ENCODE assay signal across 11 cellular contexts in the genomic region with DNA sequence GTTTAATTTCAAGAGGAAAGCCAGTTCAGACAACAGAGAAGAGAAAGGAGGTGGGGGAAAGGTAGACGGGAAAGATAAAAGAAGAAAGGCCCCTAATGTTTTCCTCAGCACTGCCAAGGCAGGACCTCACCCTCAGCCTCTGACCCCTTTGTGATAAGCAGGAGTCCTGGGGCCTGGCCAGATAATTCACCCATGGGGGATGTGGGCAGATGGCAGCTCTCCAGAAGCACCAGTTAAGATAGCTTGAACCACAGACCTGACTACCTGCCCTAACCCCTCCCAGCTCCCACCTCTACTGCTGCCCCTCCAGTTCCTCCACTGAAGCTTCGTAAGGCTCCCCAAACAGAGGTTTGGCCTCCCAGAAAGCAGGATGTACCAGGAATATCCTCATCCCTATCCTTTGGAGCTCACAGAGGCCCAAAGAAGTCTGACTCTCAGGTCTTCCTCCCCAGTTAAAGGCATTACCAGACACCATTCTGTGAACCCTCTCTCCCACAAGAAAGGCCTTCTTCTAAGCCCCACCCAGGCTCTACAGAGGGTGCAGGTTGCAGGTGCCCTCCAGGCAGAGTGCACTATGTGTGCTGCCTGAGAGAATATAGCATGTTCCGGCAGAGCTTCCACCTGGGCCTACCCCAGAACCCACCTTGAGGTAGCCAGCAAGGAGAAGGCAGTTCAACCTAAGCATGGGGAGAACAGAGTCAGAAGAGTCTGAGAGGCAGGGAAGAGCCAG. TPM values are rescaled to one million over a fixed set of nuclear protein-coding genes. Genes with fewer than 3 reads are reported as not detected.
DNase-seq lines count a peak whose midpoint lies in the region; ATAC-seq, FAIRE-seq and TF ChIP-seq lines count a peak whose summit lies in the region.
"Had no signal": no experiment of that assay in that cellular context is flagged by ENCODE, and none has a peak within 500 bp of the region (broad histone marks: within the 10 kb centered on the region; RNA-seq: fewer than 3 reads in every experiment).

No MANE protein-coding gene starts in this region.

- POLR2A ChIA-PET in PC-3 (lab: Charles Lee; ENCODE audit: unreplicated experiment): interaction anchor here (0.6 to 1.4 kb wide), 2 partner anchors 15 kb away, joined by 3 to 10 read pairs; a partner anchor contains a TSS

- H3K36me3 ChIP-seq in PC-3 (ENCODE audit: low read depth, low read length) (peaks cover 23% of the 10 kb centered on the region), gastrocnemius medialis (peaks cover 0 to 21% of the 10 kb centered on the region in 2 donors), small intestine (ENCODE audit: control insufficient read depth in 2 of 2, insufficient read depth in 2 of 2, low read length in 2 of 2) (peaks cover 5 to 10% of the 10 kb centered on the region in 2 donors)

- peaks cover 31% of the 10 kb centered on the region for H3K36me3 Mint-ChIP-seq in T-helper 1 cell treated with Interleukin-12 subunit alpha and Interleukin-12 subunit beta and Interleukin-4 antibody, amounts not matched to agents 30 μg/mL and 1 μg/mL, for 36 hours (ENCODE audit: low read depth)
- peaks cover 4% of the 10 kb centered on the region for H3K36me3 Mint-ChIP-seq in glutamatergic neuron (ENCODE audit: unreplicated experiment)

- H3K4me1 Mint-ChIP-seq in T-helper 1 cell treated with Interleukin-12 subunit alpha and Interleukin-12 subunit beta and Interleukin-4 antibody, amounts not matched to agents 30 μg/mL and 1 μg/mL, for 36 hours (ENCODE audit: low read depth): peaks cover 27% of the 10 kb centered on the region
- H3K4me1 Mint-ChIP-seq in glutamatergic neuron (ENCODE audit: low read depth, unreplicated experiment): no peaks in the 10 kb centered on the region

- H3K9ac ChIP-seq in PC-3 (ENCODE audit: low read length): no peak overlapping the region

- no peaks in the 10 kb centered on the region for H3K27me3 ChIP-seq in PC-3 (ENCODE audit: low read length)
- H3K27me3 ChIP-seq in dorsolateral prefrontal cortex: no peaks in the 10 kb centered on the region
- H3K27me3 ChIP-seq in gastrocnemius medialis: no peaks in the 10 kb centered on the region
- H3K27me3 ChIP-seq in small intestine (ENCODE audit: control insufficient read depth in 2 of 2, insufficient read depth in 2 of 2, low read length in 2 of 2): no peaks in the 10 kb centered on the region
- H3K27me3 ChIP-seq: upper lobe of left lung had no signal

- WGBS in small intestine, 3 donors: 15 to 46% (median 45%) methylated on average over 3 of the region's 3 CpGs

- intact Hi-C loops in PC-3 (cut with micrococcal nuclease) (no loop called here), dorsolateral prefrontal cortex (cut with DNase I) (no loop called here), gastrocnemius medialis (cut with DNase I; ENCODE audit: low total_unique reads) (no loop called here)

- ATAC-seq in PC-3 (peak; percentile 22), gastrocnemius medialis (peak; percentile 12 to 26)

- DNase-seq in T-helper 1 cell (no peak), PC-3 (no peak), dorsolateral prefrontal cortex (no peak), gastrocnemius medialis (no peak), small intestine (no peak), glutamatergic neuron (no peak)
- DNase-seq in stimulated activated CD4-positive, alpha-beta T cell treated with anti-CD3 and anti-CD28 coated beads, Interleukin-4, amount 100 ng/mL, for 4 hours: no peak
- DNase-seq: MM.1S; stimulated activated CD4-positive, alpha-beta T cell treated with anti-CD3 and anti-CD28 coated beads, Interleukin-12 subunit alpha, Interleukin-12 subunit beta, amount 100 ng/mL, for 4 hours; upper lobe of left lung had no signal

- peak overlapping the region; percentile 67 for H3K27ac Mint-ChIP-seq in T-helper 1 cell treated with Interleukin-12 subunit alpha and Interleukin-12 subunit beta and Interleukin-4 antibody, amounts not matched to agents 30 μg/mL and 1 μg/mL, for 36 hours
- H3K27ac Mint-ChIP-seq in glutamatergic neuron (ENCODE audit: unreplicated experiment): no peak overlapping the region

- FAIRE-seq in small intestine (lab: Jason Lieb, UNC): no peak

- H3F3A ChIP-seq in PC-3 (ENCODE audit: low read length, unreplicated experiment): peaks cover 13% of the 10 kb centered on the region

- peaks cover 14% of the 10 kb centered on the region for H3K4me1 ChIP-seq in PC-3 (ENCODE audit: insufficient read depth, low read length)
- peaks cover 27 to 46% of the 10 kb centered on the region in 2 donors for H3K4me1 ChIP-seq in gastrocnemius medialis
- H3K4me1 ChIP-seq in small intestine (ENCODE audit: control insufficient read depth in 2 of 2, insufficient read depth in 1 of 2, low read depth in 1 of 2, low read length in 1 of 2): no peaks in the 10 kb centered on the region

- H2AFZ ChIP-seq in PC-3 (ENCODE audit: low read length): no peak overlapping the region

- TSS peak; percentile 6 for BruUV-seq in PC-3 (replicated peaks; lab: Mats Ljungman, UMichigan)

- H4K20me1 ChIP-seq in PC-3 (ENCODE audit: low read length): 0 out of 2 replicates have a peak, but pooled peaks cover 5% of the 10 kb centered on the region

- peaks cover 3% of the 10 kb centered on the region; the same call in 1 of the 2 replicates for H3K79me2 ChIP-seq in PC-3 (ENCODE audit: low read length)

- TF ChIP-seq CTCF in PC-3 (conservative IDR thresholded peaks at IDR 0.05; ENCODE audit: low read depth, low read length): no peak
- no peak for TF ChIP-seq CTCF in dorsolateral prefrontal cortex (IDR thresholded peaks at IDR 0.05 in 54 of 56, conservative IDR thresholded peaks at IDR 0.05 in 2 of 56; ENCODE audit: low read depth in 1 of 56, partially characterized antibody in 56 of 56)
- TF ChIP-seq CTCF in gastrocnemius medialis (IDR thresholded peaks at IDR 0.05 in 4 of 5, conservative IDR thresholded peaks at IDR 0.05 in 1 of 5): no peak
- TF ChIP-seq CTCF in glutamatergic neuron (IDR thresholded peaks at IDR 0.05; ENCODE audit: partially characterized antibody, unreplicated experiment): no peak

- H3K9me2 ChIP-seq in PC-3 (replicated peaks; ENCODE audit: low read length): no peaks in the 10 kb centered on the region

- no peak for TF ChIP-seq POLR2A in gastrocnemius medialis (IDR thresholded peaks at IDR 0.05)

- no peak overlapping the region for H3K4me2 ChIP-seq in PC-3 (ENCODE audit: low read length)

- CTCF ChIA-PET in PC-3 (lab: Charles Lee): no interaction called here

- H3K9me3 ChIP-seq in PC-3 (ENCODE audit: low read length) (no peaks in the 10 kb centered on the region), gastrocnemius medialis (no peaks in the 10 kb centered on the region), small intestine (ENCODE audit: control insufficient read depth, low read depth) (no peaks in the 10 kb centered on the region)
- H3K9me3 ChIP-seq: upper lobe of left lung had no signal

- in situ Hi-C loops in gastrocnemius medialis (cut with MboI; ENCODE audit: low sequenced_read_pairs in 4 of 4): no loop called here

- no peaks in the 10 kb centered on the region for H3K27me3 Mint-ChIP-seq in T-helper 1 cell treated with Interleukin-12 subunit alpha and Interleukin-12 subunit beta and Interleukin-4 antibody, amounts not matched to agents 30 μg/mL and 1 μg/mL, for 36 hours (ENCODE audit: low read depth)
- peaks cover 11% of the 10 kb centered on the region for H3K27me3 Mint-ChIP-seq in glutamatergic neuron (ENCODE audit: unreplicated experiment)

- no peak overlapping the region for H3K4me3 ChIP-seq in PC-3 (ENCODE audit: low read length)
- H3K4me3 ChIP-seq in dorsolateral prefrontal cortex: peak overlapping the region in 16 of 59 donors; percentile 1 to 37 (median 12)
- H3K4me3 ChIP-seq in gastrocnemius medialis: no peak overlapping the region
- no peak overlapping the region for H3K4me3 ChIP-seq in small intestine (ENCODE audit: low read depth in 1 of 2, low read length in 2 of 2)
- H3K4me3 ChIP-seq: upper lobe of left lung had no signal

- no peaks in the 10 kb centered on the region for H3K9me3 Mint-ChIP-seq in T-helper 1 cell treated with Interleukin-12 subunit alpha and Interleukin-12 subunit beta and Interleukin-4 antibody, amounts not matched to agents 30 μg/mL and 1 μg/mL, for 36 hours
- H3K9me3 Mint-ChIP-seq in glutamatergic neuron (ENCODE audit: unreplicated experiment): peaks cover 11% of the 10 kb centered on the region

- H3K4me3 Mint-ChIP-seq in T-helper 1 cell treated with Interleukin-12 subunit alpha and Interleukin-12 subunit beta and Interleukin-4 antibody, amounts not matched to agents 30 μg/mL and 1 μg/mL, for 36 hours: no peak overlapping the region
- no peak overlapping the region for H3K4me3 Mint-ChIP-seq in glutamatergic neuron (ENCODE audit: unreplicated experiment)

- no peak overlapping the region for H3K27ac ChIP-seq in PC-3 (ENCODE audit: low read length)
- H3K27ac ChIP-seq in dorsolateral prefrontal cortex: peak overlapping the region; percentile 66 to 98 (median 91)
- peak overlapping the region; percentile 76 to 100 (median 92) for H3K27ac ChIP-seq in gastrocnemius medialis
- no peak overlapping the region for H3K27ac ChIP-seq in small intestine (ENCODE audit: low read depth in 1 of 2, low read length in 1 of 2)

RNA-seq across cellular contexts. Expression of a gene that starts 9.2 kb away (rescaled TPM):
- total RNA-seq in PC-3 (2014; rRNA removed) (46.4 and 82.0 TPM in 2 replicates), dorsolateral prefrontal cortex (10 to 100 TPM; 29.9 to 50.4 (median 39.0) TPM), gastrocnemius medialis (100 to 1,000 TPM in 1 of 4 donors, 10 to 100 TPM in 3; 64.0 to 127 (median 90.0) TPM), glutamatergic neuron (ENCODE audit: unreplicated experiment) (30.8 TPM)
- polyA plus RNA-seq in small intestine: 10 to 100 TPM; 23.9 to 29.2 (median 24.0) TPM

RNA-seq across cellular contexts. Expression of a gene that starts 15.4 kb away (rescaled TPM):
- total RNA-seq in PC-3 (2014; rRNA removed) (101 and 112 TPM in 2 replicates), dorsolateral prefrontal cortex (100 to 1,000 TPM in 1 of 120 experiments, 10 to 100 TPM in 119; 62.0 to 109 (median 76.4) TPM), gastrocnemius medialis (10 to 100 TPM; 49.5 to 73.4 (median 59.1) TPM), glutamatergic neuron (ENCODE audit: unreplicated experiment) (84.7 TPM)
- 10 to 100 TPM; 40.3 to 54.4 (median 44.5) TPM for polyA plus RNA-seq in small intestine

RNA-seq across cellular contexts. Expression of a gene that starts 21.1 kb away (rescaled TPM):
- total RNA-seq in PC-3 (2014; rRNA removed): 0.29 TPM in 1 of 2 replicates, not detected in the other
- total RNA-seq in dorsolateral prefrontal cortex: 100 to 1,000 TPM; 162 to 726 (median 281) TPM
- total RNA-seq in gastrocnemius medialis: 100 to 1,000 TPM; 390 to 932 (median 616) TPM
- 10 to 100 TPM in 1 of 3 donors, 1 to 10 TPM in 2; 2.9 to 13.5 (median 4.0) TPM for polyA plus RNA-seq in small intestine
- 35.4 TPM for total RNA-seq in glutamatergic neuron (ENCODE audit: unreplicated experiment)

RNA-seq across cellular contexts. Expression of a gene that starts 21.5 kb away (rescaled TPM):
- total RNA-seq in PC-3 (2014; rRNA removed) (398 and 439 TPM in 2 replicates), dorsolateral prefrontal cortex (10 to 100 TPM; 45.0 to 84.5 (median 66.7) TPM), gastrocnemius medialis (100 to 1,000 TPM; 110 to 138 (median 117) TPM), glutamatergic neuron (ENCODE audit: unreplicated experiment) (221 TPM)
- polyA plus RNA-seq in small intestine: 100 to 1,000 TPM in 1 of 3 donors, 10 to 100 TPM in 2; 58.1 to 145 (median 75.7) TPM

RNA-seq across cellular contexts. Expression of a gene that starts 22.0 kb away (rescaled TPM):
- total RNA-seq in PC-3 (2014; rRNA removed) (307 and 350 TPM in 2 replicates), dorsolateral prefrontal cortex (100 to 1,000 TPM in 56 of 120 experiments, 10 to 100 TPM in 64; 52.0 to 204 (median 98.7) TPM), gastrocnemius medialis (100 to 1,000 TPM; 113 to 237 (median 159) TPM), glutamatergic neuron (ENCODE audit: unreplicated experiment) (92.8 TPM)
- polyA plus RNA-seq in small intestine: 100 to 1,000 TPM in 2 of 3 donors, 10 to 100 TPM in 1; 50.1 to 132 (median 106) TPM

Comparison
In these comparisons a context has a peak if more than half of its experiments do, and no peak if none do; other contexts are left out.
1. H3K27ac ChIP-seq: peak in dorsolateral prefrontal cortex (59 of 59) and gastrocnemius medialis (4 of 4); none in PC-3 (single experiment) and small intestine (0 of 2).
2. RNA of a gene that starts 21.1 kb away (total RNA-seq): 390 to 932 TPM in gastrocnemius medialis, 162 to 726 TPM in dorsolateral prefrontal cortex and 35.4 TPM in glutamatergic neuron (single experiment); 0.29 TPM in PC-3; every median in the first group is over 10 times any median in the second.